Comparison of ENCODE assay signal across 8 cellular contexts in genomic region chr9:105447814-105448812, GRCh38. TPM values are rescaled to one million over a fixed set of nuclear protein-coding genes. Genes with fewer than 3 reads are reported as not detected.
DNase-seq lines count a peak whose midpoint lies in the region; ATAC-seq and TF ChIP-seq lines count a peak whose summit lies in the region.

Gene FSD1L, plus strand, starts transcription at chr9:105448034. Its CDS starts 187 bp downstream, at chr9:105448221.

- H3K36me3 ChIP-seq in adrenal gland (replicated peaks in 1 of 2) (no peaks in the 10 kb centered on the region), left ventricle myocardium inferior (no peaks in the 10 kb centered on the region)

- DNase-seq in GM13976 (ENCODE audit: low spot score) (peak; percentile 94), NCI-H1417 (lab: John Stamatoyannopoulos, UW) (peak; percentile 73 to 96 (median 95)), SW480 (ENCODE audit: low spot score) (peak; percentile 96), adrenal gland (peak; percentile 93 to 97 (median 96)), left ventricle myocardium inferior (peak; percentile 94), progenitor cell of endocrine pancreas (ENCODE audit: low spot score, unreplicated experiment) (peak; percentile 85), ureter (ENCODE audit: low spot score) (peak; percentile 92)

- H3K27me3 Mint-ChIP-seq in progenitor cell of endocrine pancreas: no peaks in the 10 kb centered on the region

- peaks cover 0 to 18% of the 10 kb centered on the region in 2 donors for H3K4me1 ChIP-seq in adrenal gland (replicated peaks in 1 of 2)
- peaks cover 48% of the 10 kb centered on the region for H3K4me1 ChIP-seq in left ventricle myocardium inferior

- H3K4me3 Mint-ChIP-seq in progenitor cell of endocrine pancreas (ENCODE audit: low read depth): peak within 1 kb of the TSS; percentile 90

- peak; percentile 97 for ATAC-seq in HG02798 (IDR thresholded peaks at IDR 0.05; ENCODE audit: poor library complexity, unreplicated experiment)

- TF ChIP-seq POLR2A in adrenal gland (IDR thresholded peaks at IDR 0.05): peak; percentile 4 to 77

- H3K36me3 Mint-ChIP-seq in progenitor cell of endocrine pancreas (ENCODE audit: insufficient read depth): peaks cover 2% of the 10 kb centered on the region

- intact Hi-C loops in adrenal gland (cut with DNase I): loop anchor here in 1 of 2 donors (10.0 kb wide), 1 partner anchor 107 kb away; the partner anchor contains the start of gene FKTN
- intact Hi-C loops in left ventricle myocardium inferior (cut with micrococcal nuclease): no loop called here

- no peaks in the 10 kb centered on the region for H3K27me3 ChIP-seq in adrenal gland
- no peaks in the 10 kb centered on the region for H3K27me3 ChIP-seq in left ventricle myocardium inferior (ENCODE audit: low read depth)

- no peaks in the 10 kb centered on the region for H3K9me3 Mint-ChIP-seq in progenitor cell of endocrine pancreas (ENCODE audit: low read depth)

- WGBS in adrenal gland, 4 donors: 1 to 2% (median 1%) methylated on average over 28 to 87 of the region's 87 CpGs

- H3K27ac ChIP-seq in adrenal gland (peak within 1 kb of the TSS; percentile 44 to 88 (median 70)), left ventricle myocardium inferior (replicated peaks) (peak within 1 kb of the TSS; percentile 87)

- TF ChIP-seq CTCF in GM13976 (IDR thresholded peaks at IDR 0.05; ENCODE audit: borderline replicate concordance, control extremely low read depth, extremely low read depth, insufficient read depth, missing control alignments) (no peak), adrenal gland (IDR thresholded peaks at IDR 0.05) (peak in 3 of 6 experiments; percentile 31 to 47 (median 35)), left ventricle myocardium inferior (IDR thresholded peaks at IDR 0.05; ENCODE audit: borderline replicate concordance) (peak; percentile 52), progenitor cell of endocrine pancreas (IDR thresholded peaks at IDR 0.05; ENCODE audit: unreplicated experiment) (no peak)

- H3K4me3 ChIP-seq in adrenal gland: peak within 1 kb of the TSS; percentile 28 to 98 (median 77)
- H3K4me3 ChIP-seq in left ventricle myocardium inferior: peak within 1 kb of the TSS; percentile 88

- peaks cover 35% of the 10 kb centered on the region for H3K4me1 Mint-ChIP-seq in progenitor cell of endocrine pancreas (ENCODE audit: low read depth)

- in situ Hi-C loops in GM13976 (cut with MboI; ENCODE audit: low sequenced_read_pairs, unreplicated experiment): loop anchor here (25.0 kb wide), 1 partner anchor 264 kb away; no protein-coding TSS in a partner anchor

- H3K27ac Mint-ChIP-seq in progenitor cell of endocrine pancreas: peak within 1 kb of the TSS; percentile 97

- H3K9me3 ChIP-seq in adrenal gland (replicated peaks in 1 of 3) (no peaks in the 10 kb centered on the region), left ventricle myocardium inferior (replicated peaks) (no peaks in the 10 kb centered on the region)

RNA-seq across cellular contexts. Expression of gene FSD1L, which starts in this region (rescaled TPM):
- total RNA-seq in adrenal gland (10 to 100 TPM in 1 of 8 donors, 1 to 10 TPM in 7; 3.3 to 11.1 (median 6.7) TPM), left ventricle myocardium inferior (7.6 TPM), progenitor cell of endocrine pancreas (27.6 and 29.5 TPM in 2 replicates), ureter (5.0 TPM)
- 1 to 10 TPM; 2.6 to 8.6 (median 2.8) TPM for polyA plus RNA-seq in adrenal gland

Comparison
In these comparisons a context has a peak if more than half of its experiments do, and no peak if none do; other contexts are left out.
1. Peak in every context shown above with its lines: DNase-seq, ATAC-seq, H3K4me3 ChIP-seq and H3K27ac ChIP-seq.